In the genomic region with DNA sequence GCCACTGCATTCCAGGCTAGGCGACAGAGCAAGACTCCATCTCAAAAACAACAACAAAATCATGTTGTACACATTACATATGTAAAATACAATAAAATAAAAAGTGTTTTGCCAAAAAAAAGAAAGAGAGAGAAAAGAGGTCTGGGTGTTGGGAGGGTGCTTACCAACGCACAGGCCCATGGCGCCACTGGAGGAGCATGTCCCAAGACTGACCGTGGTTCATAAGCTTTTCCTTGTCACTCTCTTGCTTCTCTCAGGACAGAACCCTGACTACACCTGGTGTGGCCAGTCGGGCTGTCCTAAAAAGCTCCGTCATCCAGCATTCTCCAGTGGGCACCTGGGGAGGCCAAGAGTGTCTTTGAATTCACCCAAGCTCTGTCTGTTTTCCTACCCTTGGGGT, we compare ENCODE assay signal across 22 cellular contexts. TPM values are rescaled to one million over a fixed set of nuclear protein-coding genes. Genes with fewer than 3 reads are reported as not detected.
"Had no signal": no experiment of that assay in that cellular context is flagged by ENCODE, and none has a peak within 500 bp of the region (broad histone marks: within the 10 kb centered on the region; RNA-seq: fewer than 3 reads in every experiment).

No MANE protein-coding gene starts in this region.

- H3K9ac ChIP-seq: SK-N-SH had no signal

- H3K4me3 ChIP-seq: MG63 had no signal

- H3K27me3 ChIP-seq: MG63 had no signal

- DNase-seq: Karpas-422, KG1, MG63, NCI-H1092, NCI-H1105 treated with DMSO at 0.1 percent for 48 hours, NCI-H1417 treated with DMSO at 0.1 percent for 48 hours, NCI-H187, NCI-H2029, NCI-H2081 treated with DMSO at 0.1 percent for 48 hours, NCI-H2171, NCI-H226, NCI-H446, NCI-H510A, NCI-H524 treated with DMSO at 0.1 percent for 48 hours, NCI-H69, NCI-H774, PC-3, SHP77, SK-N-SH had no signal

- H3K9me3 ChIP-seq: MG63, SK-N-SH had no signal

- H3K9me2 ChIP-seq: SK-N-SH had no signal

- H3K36me3 ChIP-seq: MG63 had no signal

- H3K4me2 ChIP-seq: SK-N-SH had no signal

- H3K27ac ChIP-seq: RWPE1 had no signal

- ATAC-seq: Panc1, PC-3 had no signal

RNA-seq across cellular contexts. Expression of gene CNKSR3, which starts 48.0 kb away (rescaled TPM):
- total RNA-seq: OCI-LY7 had no signal
